ENCODE assay signal across 8 cellular contexts in the genomic region with DNA sequence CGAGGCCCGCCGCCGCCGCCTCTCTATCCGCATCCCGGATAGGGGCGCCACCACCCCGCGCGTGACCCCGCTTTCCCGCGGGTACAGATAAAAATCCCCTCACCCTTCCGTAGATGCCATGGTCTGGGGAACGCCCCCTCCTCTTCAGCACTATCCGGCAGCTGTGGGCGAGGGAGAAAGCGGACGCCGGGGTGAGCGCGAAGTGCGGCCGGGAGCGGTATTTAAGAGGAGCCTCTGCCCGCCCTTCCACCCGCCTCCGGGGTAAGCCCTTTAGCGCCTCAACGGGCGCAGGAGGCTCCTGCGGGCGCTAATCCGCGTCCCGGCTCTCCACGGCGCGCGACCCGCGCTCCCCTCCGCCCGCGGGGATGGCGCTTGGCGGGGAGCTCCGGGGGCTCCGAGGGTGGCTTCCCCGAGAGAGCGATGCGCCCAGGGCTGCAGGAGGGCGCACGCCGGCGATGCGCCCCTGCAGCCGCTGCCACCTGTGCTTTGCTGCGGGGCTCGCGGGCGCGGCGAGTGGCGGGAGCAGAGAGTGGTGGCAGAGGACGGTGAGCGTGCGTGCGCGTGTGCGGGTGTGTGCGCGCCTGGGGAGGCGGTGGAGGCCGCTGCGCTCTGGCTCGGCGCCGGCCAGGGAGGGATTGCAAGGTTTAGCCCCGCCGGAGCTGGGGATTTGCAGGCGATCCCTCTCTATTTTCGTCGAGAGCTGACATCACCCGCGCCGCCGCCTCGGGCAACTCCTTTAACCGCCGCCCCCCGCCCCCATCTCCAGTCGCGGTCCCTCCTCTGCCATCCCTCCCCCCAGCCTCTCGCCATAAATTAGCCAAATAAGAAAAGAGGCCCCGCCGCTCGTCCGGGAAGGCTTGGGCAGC. TPM values are rescaled to one million over a fixed set of nuclear protein-coding genes. Genes with fewer than 3 reads are reported as not detected.
A peak's percentile ranks its signal among the peaks of the same experiment; 100 is the strongest.
DNase-seq lines count a peak whose midpoint lies in the region; ATAC-seq, FAIRE-seq and TF ChIP-seq lines count a peak whose summit lies in the region.

A gene (minus strand): TSS at position 712 of the 866 bp plus-strand sequence. CDS start 592 bp downstream, at position 120.

- peaks cover 88% of the 10 kb centered on the region for H3K27me3 Mint-ChIP-seq in astrocyte (ENCODE audit: low read depth, unreplicated experiment)

- peak within 1 kb of the TSS; percentile 82 for H3K4me3 Mint-ChIP-seq in astrocyte (ENCODE audit: unreplicated experiment)

- no peaks in the 10 kb centered on the region for H3K4me1 Mint-ChIP-seq in astrocyte (ENCODE audit: low read depth, unreplicated experiment)

- no peaks in the 10 kb centered on the region for H3K9me3 Mint-ChIP-seq in astrocyte (ENCODE audit: unreplicated experiment)

- no peak for ATAC-seq in GM21723 (IDR thresholded peaks at IDR 0.05; ENCODE audit: unreplicated experiment)
- ATAC-seq in GM18909 (IDR thresholded peaks at IDR 0.05; ENCODE audit: poor library complexity, unreplicated experiment), result no peak

- H3K9me3 ChIP-seq in astrocyte (ENCODE audit: insufficient read depth, low read depth, low read length) (no peaks in the 10 kb centered on the region), iPS DF 6.9 (ENCODE audit: control insufficient read depth, insufficient read depth, low read length) (no peaks in the 10 kb centered on the region)

- H3K36me3 Mint-ChIP-seq in astrocyte (ENCODE audit: low read depth, unreplicated experiment), result no peaks in the 10 kb centered on the region

- no peak within 1 kb of the TSS for H3K27ac Mint-ChIP-seq in astrocyte (ENCODE audit: unreplicated experiment)

- H3K79me2 ChIP-seq in astrocyte (ENCODE audit: insufficient read depth, low read length), result no peaks in the 10 kb centered on the region

- peak within 1 kb of the TSS; percentile 30 for H3K9ac ChIP-seq in astrocyte (ENCODE audit: low read length)

- peak; percentile 45 for DNase-seq in DMS79 treated with DMSO at 0.1 percent for 48 hours (lab: John Stamatoyannopoulos, UW)
- DNase-seq in NCI-H1092 (lab: John Stamatoyannopoulos, UW), result peak; percentile 32
- no peak for DNase-seq in astrocyte (ENCODE audit: low read depth)
- DNase-seq in iPS DF 6.9 (ENCODE audit: low read depth, low spot score), result no peak
- DNase-seq in skeletal muscle cell (ENCODE audit: low read depth), result no peak
- no peak for DNase-seq in LoVo (ENCODE audit: low spot score)

- H3K27me3 ChIP-seq in astrocyte (ENCODE audit: insufficient read depth, low read length) (peaks cover 66% of the 10 kb centered on the region), iPS DF 6.9 (ENCODE audit: control insufficient read depth, insufficient read depth, low read length) (peaks cover 47% of the 10 kb centered on the region)

- no peak for FAIRE-seq in astrocyte (lab: Jason Lieb, UNC)

- H3K4me3 ChIP-seq in astrocyte (ENCODE audit: insufficient read depth, low read depth, low read length) (peak within 1 kb of the TSS; percentile 55), iPS DF 6.9 (ENCODE audit: low read length) (peak within 1 kb of the TSS; percentile 51), skeletal muscle cell (ENCODE audit: low read depth, low read length) (peak within 1 kb of the TSS; percentile 51)

- no peak within 1 kb of the TSS for H3K27ac ChIP-seq in astrocyte (ENCODE audit: low read depth, low read length)
- no peak within 1 kb of the TSS for H3K27ac ChIP-seq in iPS DF 6.9 (ENCODE audit: low read length)

- H3K4me1 ChIP-seq in astrocyte (ENCODE audit: insufficient read depth, low read length) (peaks cover 22% of the 10 kb centered on the region), iPS DF 6.9 (ENCODE audit: control insufficient read depth, insufficient read depth, low read length) (no peaks in the 10 kb centered on the region)

- H3K4me2 ChIP-seq in astrocyte (ENCODE audit: low read length), result peak within 1 kb of the TSS; percentile 88

- TF ChIP-seq CTCF in astrocyte (IDR thresholded peaks at IDR 0.05; ENCODE audit: insufficient read depth, low read depth, low read length), result no peak

- H3K36me3 ChIP-seq in astrocyte (ENCODE audit: insufficient read depth, low read length), result no peaks in the 10 kb centered on the region
- H3K36me3 ChIP-seq in iPS DF 6.9 (ENCODE audit: control insufficient read depth, insufficient read depth, low read length), result no peaks in the 10 kb centered on the region

- peak within 1 kb of the TSS; percentile 73 for H2AFZ ChIP-seq in astrocyte (ENCODE audit: low read depth, low read length)

- peaks cover 5% of the 10 kb centered on the region for H4K20me1 ChIP-seq in astrocyte (ENCODE audit: insufficient read depth, low read length)

- no CpG with 5 or more reads among the region's 100 CpGs for WGBS in iPS DF 6.9 (ENCODE audit: insufficient coverage, insufficient read length)

RNA-seq across cellular contexts. Expression of the gene that starts here (rescaled TPM):
- total RNA-seq in astrocyte, result 0.14 and 0.25 TPM in 2 replicates

Comparison
In these comparisons a context has a peak if more than half of its experiments do, and no peak if none do; other contexts are left out.
1. DNase-seq: peak in DMS79 treated with DMSO at 0.1 percent for 48 hours (single experiment) and NCI-H1092 (single experiment); none in astrocyte (single experiment), iPS DF 6.9 (single experiment), skeletal muscle cell (single experiment) and LoVo (single experiment).
2. Peak in every context shown above with its lines, with median percentiles within 50 percentile points of each other: H3K4me3 ChIP-seq.